In the genomic region with DNA sequence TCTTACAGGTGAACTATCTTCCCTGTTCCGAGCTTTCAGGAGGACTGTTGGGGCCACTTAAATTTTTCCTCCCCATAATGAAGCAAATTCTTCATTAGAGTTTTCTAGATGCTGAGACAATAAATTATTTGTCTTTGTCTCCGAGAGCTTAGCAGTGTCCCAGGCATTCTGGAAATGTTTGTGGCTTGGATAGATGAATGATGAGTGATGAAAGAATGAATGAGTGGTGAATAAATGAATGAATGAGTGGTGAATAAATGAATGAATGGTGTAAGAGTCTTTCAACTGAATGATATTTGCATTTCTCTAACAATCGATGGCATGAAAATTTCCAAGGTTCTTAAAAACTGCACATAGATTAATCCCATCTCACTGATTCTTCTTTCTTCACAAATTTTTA, we compare ENCODE assay signal across 7 cellular contexts.
"Had no signal": no experiment of that assay in that cellular context is flagged by ENCODE, and none has a peak within 500 bp of the region (broad histone marks: within the 10 kb centered on the region; RNA-seq: fewer than 3 reads in every experiment).

No MANE protein-coding gene starts in this region.

- H3K27ac ChIP-seq: KMS-11 had no signal

- DNase-seq: H9, HCEC 1CT, IMR-90, Karpas-422, KBM-7 had no signal

- ATAC-seq: GM23338 had no signal

- H3K4me3 ChIP-seq: GM23338 had no signal
